ENCODE assay signal across 8 cellular contexts in genomic region chr6:41896280-41896679, GRCh38. TPM values are rescaled to one million over a fixed set of nuclear protein-coding genes. Genes with fewer than 3 reads are reported as not detected.
DNase-seq lines count a peak whose midpoint lies in the region; TF ChIP-seq lines count a peak whose summit lies in the region.

No MANE protein-coding gene starts in this region.

- peak overlapping the region; percentile 66 for H3K27ac ChIP-seq in ACC112 (ENCODE audit: low read depth, low read length)
- H3K27ac ChIP-seq in mesenchymal stem cell (ENCODE audit: low read length, poor library complexity, severe bottlenecking) = peak overlapping the region; percentile 71

- H3K4me2 ChIP-seq in mesenchymal stem cell (ENCODE audit: low read length, poor library complexity, severe bottlenecking) = peak overlapping the region; percentile 87

- H3K9ac ChIP-seq in adipocyte (ENCODE audit: low read length) = peak overlapping the region; percentile 88
- H3K9ac ChIP-seq in mesenchymal stem cell (ENCODE audit: low read length) = peak overlapping the region; percentile 94

- WGBS in mesenchymal stem cell = 0% methylated on average over 1 of the region's 3 CpGs

- H2BK5ac ChIP-seq in mesenchymal stem cell (ENCODE audit: low read depth, low read length, poor library complexity, severe bottlenecking) = no peak overlapping the region

- H3K79me2 ChIP-seq in ACC112 (ENCODE audit: control insufficient read depth, insufficient read depth, low read length, unreplicated experiment) = no peaks in the 10 kb centered on the region

- H3K36me3 ChIP-seq in ACC112 (ENCODE audit: insufficient read depth, low read length) (no peaks in the 10 kb centered on the region), adipocyte (ENCODE audit: control insufficient read depth, insufficient read depth, low read length, severe bottlenecking) (peaks cover 6% of the 10 kb centered on the region), mesenchymal stem cell (ENCODE audit: control insufficient read depth in 1 of 2, insufficient read depth in 2 of 2, low read depth in 1 of 2, low read length in 2 of 2) (peaks cover 0 to 3% of the 10 kb centered on the region in 2 experiments)

- H2BK120ac ChIP-seq in mesenchymal stem cell (ENCODE audit: low read depth, low read length) = no peak overlapping the region

- H3K23ac ChIP-seq in mesenchymal stem cell (ENCODE audit: low read length in 2 of 2) = no peak overlapping the region

- no peak overlapping the region for H2BK15ac ChIP-seq in mesenchymal stem cell (ENCODE audit: low read depth, poor library complexity, severe bottlenecking)

- H4K91ac ChIP-seq in mesenchymal stem cell (ENCODE audit: low read length) = no peak overlapping the region

- DNase-seq in HEK293T (ENCODE audit: extremely low spot score) = no peak
- DNase-seq in adipocyte (ENCODE audit: low read depth) = no peak
- DNase-seq in mesenchymal stem cell = no peak
- DNase-seq in SIG-M5 (lab: John Stamatoyannopoulos, UW) = no peak
- no peak for DNase-seq in NCI-H2227 treated with DMSO at 0.1 percent for 48 hours (lab: John Stamatoyannopoulos, UW)
- no peak for DNase-seq in NCI-H748 treated with DMSO at 0.1 percent for 48 hours (lab: John Stamatoyannopoulos, UW)
- DNase-seq in posterior vena cava (ENCODE audit: low spot score) = no peak

- H3K79me1 ChIP-seq in mesenchymal stem cell (replicated peaks; ENCODE audit: low read length, poor library complexity, severe bottlenecking) = peaks cover 19% of the 10 kb centered on the region

- H3K27me3 ChIP-seq in ACC112 (ENCODE audit: insufficient read depth, low read length) (no peaks in the 10 kb centered on the region), adipocyte (replicated peaks; ENCODE audit: control insufficient read depth, insufficient read depth, low read length) (no peaks in the 10 kb centered on the region), mesenchymal stem cell (ENCODE audit: control insufficient read depth in 1 of 2, insufficient read depth in 1 of 2, low read length in 2 of 2) (no peaks in the 10 kb centered on the region)

- H2AFZ ChIP-seq in ACC112 (ENCODE audit: low read length, unreplicated experiment) (peak overlapping the region; percentile 7), mesenchymal stem cell (ENCODE audit: low read depth, low read length) (no peak overlapping the region)

- intact Hi-C loops in posterior vena cava (cut with DNase I) = loop anchor here in 1 of 2 donors (10.0 kb wide), 1 partner anchor 391 kb away; no protein-coding TSS in a partner anchor

- H3K4me1 ChIP-seq in ACC112 (ENCODE audit: control insufficient read depth, insufficient read depth, low read length, unreplicated experiment) (peaks cover 13% of the 10 kb centered on the region), adipocyte (ENCODE audit: control insufficient read depth, insufficient read depth, low read length) (peaks cover 24% of the 10 kb centered on the region), mesenchymal stem cell (ENCODE audit: control insufficient read depth, insufficient read depth, low read depth, low read length) (peaks cover 3% of the 10 kb centered on the region)

- no peak overlapping the region for H2AK5ac ChIP-seq in mesenchymal stem cell (ENCODE audit: low read length, severe bottlenecking)

- H3K18ac ChIP-seq in mesenchymal stem cell (ENCODE audit: low read depth in 1 of 2, low read length in 2 of 2) = peak overlapping the region in 1 of 2 experiments; percentile 46

- H3K4ac ChIP-seq in mesenchymal stem cell (ENCODE audit: low read depth in 1 of 2, low read length in 2 of 2) = no peak overlapping the region

- H4K8ac ChIP-seq in mesenchymal stem cell (ENCODE audit: low read length) = no peak overlapping the region

- no peaks in the 10 kb centered on the region for H3K9me3 ChIP-seq in adipocyte (ENCODE audit: control insufficient read depth, low read length)
- H3K9me3 ChIP-seq in mesenchymal stem cell (ENCODE audit: control insufficient read depth, low read length) = no peaks in the 10 kb centered on the region

- CTCF ChIA-PET in HEK293T (lab: Yijun Ruan, JAX) = interaction anchor here (0.6 to 1.4 kb wide), 3 partner anchors 25 to 281 kb away, joined by 3 to 8 read pairs (median 5); partner anchors contain the start of genes BYSL and MED20

- H3K4me3 ChIP-seq in ACC112 (ENCODE audit: low read depth, low read length) (peak overlapping the region; percentile 86), adipocyte (ENCODE audit: low read length) (peak overlapping the region; percentile 87), mesenchymal stem cell (ENCODE audit: insufficient read depth in 1 of 2, low read depth in 1 of 2, low read length in 2 of 2) (peak overlapping the region in 1 of 2 experiments; percentile 88)

- H3K14ac ChIP-seq in mesenchymal stem cell (ENCODE audit: low read length in 2 of 2) = no peak overlapping the region

- POLR2A ChIA-PET in HEK293T (lab: Yijun Ruan, JAX) = interaction anchor here (1.0 to 2.6 kb wide), 5 partner anchors 9 to 113 kb away, joined by 3 to 11 read pairs (median 4); partner anchors contain the start of genes BYSL and MED20

- H2BK12ac ChIP-seq in mesenchymal stem cell (ENCODE audit: low read length in 2 of 2) = no peak overlapping the region

TF ChIP-seq in HEK293T, 16 proteins besides CTCF, POLR2A, EP300 and RAD21:
- TF ChIP-seq ZNF384 (IDR thresholded peaks at IDR 0.05) (0 out of 2 replicates have a peak, but pooled peaks have one; percentile 7), PKNOX1 (IDR thresholded peaks at IDR 0.05) (no peak)
TF ChIP-seq in HEK293T: peak in this region for 1.

RNA-seq across cellular contexts. Expression of gene USP49, which starts 1.1 kb away (rescaled TPM):
- 1.5 TPM for polyA plus RNA-seq in mesenchymal stem cell (2013, experiment 1 of 2)
- polyA plus RNA-seq in mesenchymal stem cell (2013, experiment 2 of 2) = 1.3 TPM
- total RNA-seq in posterior vena cava = 1 to 10 TPM; 2.7 to 3.1 TPM

RNA-seq across cellular contexts. Expression of gene MED20, which starts 24.7 kb away (rescaled TPM):
- 13.5 TPM for polyA plus RNA-seq in mesenchymal stem cell (2013, experiment 1 of 2)
- 13.6 TPM for polyA plus RNA-seq in mesenchymal stem cell (2013, experiment 2 of 2)
- 10 to 100 TPM; 11.9 to 17.8 TPM for total RNA-seq in posterior vena cava

RNA-seq across cellular contexts. Expression of gene BYSL, which starts 25.0 kb away (rescaled TPM):
- 11.3 TPM for polyA plus RNA-seq in mesenchymal stem cell (2013, experiment 1 of 2)
- 11.6 TPM for polyA plus RNA-seq in mesenchymal stem cell (2013, experiment 2 of 2)
- total RNA-seq in posterior vena cava = 10 to 100 TPM; 12.7 to 16.8 TPM

RNA-seq across cellular contexts. Expression of gene CCND3, which starts 45.3 kb away (rescaled TPM):
- polyA plus RNA-seq in mesenchymal stem cell (2013, experiment 1 of 2) = 84.5 TPM
- polyA plus RNA-seq in mesenchymal stem cell (2013, experiment 2 of 2) = 80.3 TPM
- 10 to 100 TPM; 47.7 to 53.3 TPM for total RNA-seq in posterior vena cava
